In the genomic region with DNA sequence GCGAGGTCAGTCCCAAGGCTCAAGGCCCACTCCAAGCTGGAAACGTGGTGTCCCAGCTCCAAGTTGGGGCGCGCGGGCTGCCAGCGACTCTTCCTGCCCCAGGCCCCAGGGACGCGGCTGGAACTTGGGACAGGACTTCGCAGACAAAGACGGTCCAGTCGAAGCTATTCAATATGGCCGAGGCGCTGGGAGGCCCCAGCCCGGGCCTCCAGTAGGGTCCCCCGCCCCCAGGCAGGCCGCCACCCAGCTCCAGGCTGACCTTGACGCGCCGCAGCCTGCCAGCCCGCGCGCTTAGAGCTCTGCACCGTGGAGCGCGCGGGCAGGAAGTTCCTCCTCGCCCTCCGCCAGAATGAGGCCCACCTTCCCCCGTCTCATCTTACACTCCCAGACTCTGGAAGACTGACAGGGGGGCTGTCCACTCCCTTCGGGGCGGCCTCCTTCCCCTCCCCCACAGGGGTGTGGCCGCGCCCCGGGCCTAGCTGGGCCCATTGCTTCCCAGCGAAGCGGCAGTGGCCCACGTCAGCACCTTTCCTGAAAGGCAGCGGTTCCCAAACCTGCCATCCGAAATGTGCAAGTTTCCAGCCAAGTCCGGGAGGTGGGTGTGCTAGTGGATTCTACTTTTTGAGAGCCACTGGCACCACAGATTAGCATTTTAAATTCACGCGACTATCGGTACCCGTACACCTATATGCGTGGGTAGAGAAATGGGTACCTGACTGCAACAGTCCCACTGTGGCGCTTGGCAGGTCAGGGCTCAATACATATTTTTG, we compare ENCODE assay signal across 8 cellular contexts. TPM values are rescaled to one million over a fixed set of nuclear protein-coding genes. Genes with fewer than 3 reads are reported as not detected.
DNase-seq lines count a peak whose midpoint lies in the region; ATAC-seq, FAIRE-seq and TF ChIP-seq lines count a peak whose summit lies in the region.

A gene with protein sequence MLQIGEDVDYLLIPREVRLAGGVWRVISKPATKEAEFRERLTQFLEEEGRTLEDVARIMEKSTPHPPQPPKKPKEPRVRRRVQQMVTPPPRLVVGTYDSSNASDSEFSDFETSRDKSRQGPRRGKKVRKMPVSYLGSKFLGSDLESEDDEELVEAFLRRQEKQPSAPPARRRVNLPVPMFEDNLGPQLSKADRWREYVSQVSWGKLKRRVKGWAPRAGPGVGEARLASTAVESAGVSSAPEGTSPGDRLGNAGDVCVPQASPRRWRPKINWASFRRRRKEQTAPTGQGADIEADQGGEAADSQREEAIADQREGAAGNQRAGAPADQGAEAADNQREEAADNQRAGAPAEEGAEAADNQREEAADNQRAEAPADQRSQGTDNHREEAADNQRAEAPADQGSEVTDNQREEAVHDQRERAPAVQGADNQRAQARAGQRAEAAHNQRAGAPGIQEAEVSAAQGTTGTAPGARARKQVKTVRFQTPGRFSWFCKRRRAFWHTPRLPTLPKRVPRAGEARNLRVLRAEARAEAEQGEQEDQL (minus strand): TSS at position 303 of the 770 bp plus-strand sequence. CDS start 754 bp downstream, outside the sequence.

- peak within 1 kb of the TSS; percentile 81 for H3K4me3 ChIP-seq in adipocyte (ENCODE audit: low read length)
- peak within 1 kb of the TSS; percentile 60 for H3K4me3 ChIP-seq in right atrium auricular region
- peak within 1 kb of the TSS; percentile 57 for H3K4me3 ChIP-seq in psoas muscle

- ATAC-seq in psoas muscle, result peak; percentile 71 to 83 (median 78)
- no peak for ATAC-seq in HG02642 (IDR thresholded peaks at IDR 0.05; ENCODE audit: poor library complexity, unreplicated experiment)
- ATAC-seq in HG03378 (IDR thresholded peaks at IDR 0.05; ENCODE audit: unreplicated experiment), result no peak
- ATAC-seq in GM21423 (IDR thresholded peaks at IDR 0.05; ENCODE audit: unreplicated experiment), result no peak

- H3K27me3 ChIP-seq in adipocyte (replicated peaks; ENCODE audit: control insufficient read depth, insufficient read depth, low read length) (peaks cover 9% of the 10 kb centered on the region), right atrium auricular region (no peaks in the 10 kb centered on the region), psoas muscle (ENCODE audit: insufficient read depth in 3 of 3, low read length in 2 of 3) (peaks cover 0 to 83% (median 29%) of the 10 kb centered on the region in 3 donors)

- WGBS in psoas muscle, 3 donors, result 11 to 21% (median 11%) methylated on average over 42 to 46 of the region's 46 CpGs

- H3K27ac ChIP-seq in right atrium auricular region (peak within 1 kb of the TSS; percentile 86 to 88), psoas muscle (peak within 1 kb of the TSS; percentile 16)

- peak within 1 kb of the TSS; percentile 85 for H3K9ac ChIP-seq in adipocyte (ENCODE audit: low read length)

- intact Hi-C loops in psoas muscle (cut with DNase I), result no loop called here

- DNase-seq in adipocyte (ENCODE audit: low read depth) (peak; percentile 90), right atrium auricular region (ENCODE audit: low spot score) (peak; percentile 85), psoas muscle (peak; percentile 75 to 83), MV-4-11 (lab: John Stamatoyannopoulos, UW) (no peak)

- H3K4me1 ChIP-seq in adipocyte (ENCODE audit: control insufficient read depth, insufficient read depth, low read length) (peaks cover 20% of the 10 kb centered on the region), right atrium auricular region (peaks cover 0 to 42% of the 10 kb centered on the region in 2 donors), psoas muscle (no peaks in the 10 kb centered on the region)

- peak; percentile 98 for FAIRE-seq in G401.6 (lab: Jason Lieb, UNC)

- H3K36me3 ChIP-seq in adipocyte (ENCODE audit: control insufficient read depth, insufficient read depth, low read length, severe bottlenecking) (no peaks in the 10 kb centered on the region), right atrium auricular region (peaks cover 6% of the 10 kb centered on the region), psoas muscle (ENCODE audit: insufficient read depth in 1 of 2, low read depth in 1 of 2) (no peaks in the 10 kb centered on the region)

- TF ChIP-seq CTCF in right atrium auricular region (IDR thresholded peaks at IDR 0.05), result no peak
- no peak for TF ChIP-seq CTCF in psoas muscle (IDR thresholded peaks at IDR 0.05)

- H3K9me3 ChIP-seq in adipocyte (ENCODE audit: control insufficient read depth, low read length), result no peaks in the 10 kb centered on the region
- H3K9me3 ChIP-seq in right atrium auricular region, result no peaks in the 10 kb centered on the region
- H3K9me3 ChIP-seq in psoas muscle, result no peaks in the 10 kb centered on the region

RNA-seq across cellular contexts. Expression of the gene that starts here (rescaled TPM):
- total RNA-seq in right atrium auricular region (10 to 100 TPM; 30.4 to 34.6 TPM), psoas muscle (1 to 10 TPM; 1.1 to 7.0 (median 2.4) TPM)
- 1 to 10 TPM in 1 of 3 donors, under 1 TPM in 2; 0.51 to 1.6 (median 0.84) TPM for polyA plus RNA-seq in psoas muscle

Comparison
In these comparisons a context has a peak if more than half of its experiments do, and no peak if none do; other contexts are left out.
1. ATAC-seq: peak in psoas muscle (4 of 4); none in HG02642 (single experiment), HG03378 (single experiment) and GM21423 (single experiment).
2. Peak in every context shown above with its lines, with median percentiles within 50 percentile points of each other: H3K4me3 ChIP-seq.